Comparison of ENCODE assay signal across 1 cellular context in genomic region chr17:43559161-43559816, GRCh38.
TF ChIP-seq lines count a peak whose summit lies in the region.

No MANE protein-coding gene starts in this region.

TF ChIP-seq in HepG2, 621 proteins besides CTCF, POLR2A, EP300 and RAD21 (continues in another document):
- TF ChIP-seq ZNF263 (CRISPR knock-in tag; IDR thresholded peaks at IDR 0.05) (0 out of 2 replicates have a peak, but pooled peaks have one; percentile 32), NFKB2 (CRISPR knock-in tag; IDR thresholded peaks at IDR 0.05; ENCODE audit: borderline replicate concordance) (0 out of 2 replicates have a peak, but pooled peaks have one; percentile 31), NCOR1 (IDR thresholded peaks at IDR 0.05; ENCODE audit: borderline replicate concordance, low read length) (peak; percentile 48; the same call in 1 of the 2 replicates), ZNF280B (CRISPR knock-in tag; IDR thresholded peaks at IDR 0.05; ENCODE audit: borderline replicate concordance) (no peak), REST (IDR thresholded peaks at IDR 0.05; ENCODE audit: borderline replicate concordance in 1 of 2, low read depth in 1 of 2, low read length in 2 of 2) (peak in 1 of 2 experiments; percentile 26; a peak in 1 of 4 replicates), DR1 (CRISPR knock-in tag; IDR thresholded peaks at IDR 0.05) (no peak), HNF4A (CRISPR knock-in tag; IDR thresholded peaks at IDR 0.05) (peak; percentile 86), RFX5 (IDR thresholded peaks at IDR 0.05; ENCODE audit: low read depth, low read length) (peak; percentile 61), ZNF510 (CRISPR knock-in tag; IDR thresholded peaks at IDR 0.05; ENCODE audit: low read depth) (no peak), NBN (conservative IDR thresholded peaks at IDR 0.05) (no peak), ZNF766 (CRISPR knock-in tag; IDR thresholded peaks at IDR 0.05; ENCODE audit: borderline replicate concordance) (no peak), ZNF383 (CRISPR knock-in tag; IDR thresholded peaks at IDR 0.05; ENCODE audit: borderline replicate concordance) (no peak), ZNF3 (CRISPR knock-in tag; IDR thresholded peaks at IDR 0.05) (no peak), AKNA (CRISPR knock-in tag; IDR thresholded peaks at IDR 0.05; ENCODE audit: borderline replicate concordance) (0 out of 2 replicates have a peak, but pooled peaks have one; percentile 16), ISX (CRISPR knock-in tag; conservative IDR thresholded peaks at IDR 0.05) (no peak), RARG (CRISPR knock-in tag; IDR thresholded peaks at IDR 0.05; ENCODE audit: low read depth) (no peak), ZNF7 (CRISPR knock-in tag; IDR thresholded peaks at IDR 0.05) (no peak), ATF6 (CRISPR knock-in tag; conservative IDR thresholded peaks at IDR 0.05) (0 out of 2 replicates have a peak, but pooled peaks have one; percentile 71), ZNF430 (CRISPR knock-in tag; IDR thresholded peaks at IDR 0.05) (no peak), HINFP (CRISPR knock-in tag; IDR thresholded peaks at IDR 0.05; ENCODE audit: low read depth) (no peak), NCOA1 (CRISPR knock-in tag; IDR thresholded peaks at IDR 0.05) (no peak), ZBTB40 (IDR thresholded peaks at IDR 0.05) (no peak), ZBTB40 (CRISPR knock-in tag; IDR thresholded peaks at IDR 0.05) (0 out of 2 replicates have a peak, but pooled peaks have one; percentile 12), ZNF740 (CRISPR knock-in tag; IDR thresholded peaks at IDR 0.05) (0 out of 2 replicates have a peak, but pooled peaks have one; percentile 34), BORCS8-MEF2B (CRISPR knock-in tag; IDR thresholded peaks at IDR 0.05) (no peak; the same call in 1 of the 2 replicates), SNRNP70 (IDR thresholded peaks at IDR 0.05; ENCODE audit: low read depth, low read length) (no peak), SP140L (CRISPR knock-in tag; IDR thresholded peaks at IDR 0.05; ENCODE audit: borderline replicate concordance) (peak; percentile 26; the same call in 1 of the 2 replicates), ZSCAN31 (CRISPR knock-in tag; IDR thresholded peaks at IDR 0.05; ENCODE audit: low read depth) (peak; percentile 41), U2AF1 (optimal IDR thresholded peaks at IDR 0.05; ENCODE audit: low read depth, low read length) (no peak), PPARG (CRISPR knock-in tag; conservative IDR thresholded peaks at IDR 0.05) (0 out of 2 replicates have a peak, but pooled peaks have one; percentile 47)
